In the genomic region with DNA sequence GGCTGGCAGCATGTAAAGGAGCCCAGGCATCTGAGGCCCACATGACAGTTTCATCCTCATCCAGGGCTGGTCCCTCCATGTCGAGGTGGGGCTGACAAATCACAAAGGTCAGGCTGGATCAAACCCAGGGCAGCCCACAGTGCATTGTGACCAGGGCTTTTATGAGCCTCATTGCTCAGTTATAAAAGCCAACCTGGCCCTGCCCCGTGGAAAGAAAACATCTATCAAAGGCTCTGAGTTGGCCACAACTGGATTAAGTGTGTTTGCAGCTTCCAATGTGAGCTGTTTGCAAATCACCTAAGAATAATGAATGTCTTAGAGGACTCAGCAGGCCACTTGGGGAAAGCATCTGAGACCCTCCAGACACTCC, we compare ENCODE assay signal across 1 cellular context.
TF ChIP-seq lines count a peak whose summit lies in the region.

No MANE protein-coding gene starts in this region.

TF ChIP-seq in A549, 52 proteins besides CTCF, POLR2A, EP300 and RAD21 (continued from another document):
- no peak for TF ChIP-seq RNF2 (IDR thresholded peaks at IDR 0.05; ENCODE audit: borderline replicate concordance, low read depth)
- TF ChIP-seq CBX8 (IDR thresholded peaks at IDR 0.05), result no peak
- TF ChIP-seq, protein P1, sequence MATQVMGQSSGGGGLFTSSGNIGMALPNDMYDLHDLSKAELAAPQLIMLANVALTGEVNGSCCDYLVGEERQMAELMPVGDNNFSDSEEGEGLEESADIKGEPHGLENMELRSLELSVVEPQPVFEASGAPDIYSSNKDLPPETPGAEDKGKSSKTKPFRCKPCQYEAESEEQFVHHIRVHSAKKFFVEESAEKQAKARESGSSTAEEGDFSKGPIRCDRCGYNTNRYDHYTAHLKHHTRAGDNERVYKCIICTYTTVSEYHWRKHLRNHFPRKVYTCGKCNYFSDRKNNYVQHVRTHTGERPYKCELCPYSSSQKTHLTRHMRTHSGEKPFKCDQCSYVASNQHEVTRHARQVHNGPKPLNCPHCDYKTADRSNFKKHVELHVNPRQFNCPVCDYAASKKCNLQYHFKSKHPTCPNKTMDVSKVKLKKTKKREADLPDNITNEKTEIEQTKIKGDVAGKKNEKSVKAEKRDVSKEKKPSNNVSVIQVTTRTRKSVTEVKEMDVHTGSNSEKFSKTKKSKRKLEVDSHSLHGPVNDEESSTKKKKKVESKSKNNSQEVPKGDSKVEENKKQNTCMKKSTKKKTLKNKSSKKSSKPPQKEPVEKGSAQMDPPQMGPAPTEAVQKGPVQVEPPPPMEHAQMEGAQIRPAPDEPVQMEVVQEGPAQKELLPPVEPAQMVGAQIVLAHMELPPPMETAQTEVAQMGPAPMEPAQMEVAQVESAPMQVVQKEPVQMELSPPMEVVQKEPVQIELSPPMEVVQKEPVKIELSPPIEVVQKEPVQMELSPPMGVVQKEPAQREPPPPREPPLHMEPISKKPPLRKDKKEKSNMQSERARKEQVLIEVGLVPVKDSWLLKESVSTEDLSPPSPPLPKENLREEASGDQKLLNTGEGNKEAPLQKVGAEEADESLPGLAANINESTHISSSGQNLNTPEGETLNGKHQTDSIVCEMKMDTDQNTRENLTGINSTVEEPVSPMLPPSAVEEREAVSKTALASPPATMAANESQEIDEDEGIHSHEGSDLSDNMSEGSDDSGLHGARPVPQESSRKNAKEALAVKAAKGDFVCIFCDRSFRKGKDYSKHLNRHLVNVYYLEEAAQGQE (IDR thresholded peaks at IDR 0.05), result no peak
- TF ChIP-seq ZSCAN20 (CRISPR knock-in tag; IDR thresholded peaks at IDR 0.05), result no peak
- TF ChIP-seq, protein P2, sequence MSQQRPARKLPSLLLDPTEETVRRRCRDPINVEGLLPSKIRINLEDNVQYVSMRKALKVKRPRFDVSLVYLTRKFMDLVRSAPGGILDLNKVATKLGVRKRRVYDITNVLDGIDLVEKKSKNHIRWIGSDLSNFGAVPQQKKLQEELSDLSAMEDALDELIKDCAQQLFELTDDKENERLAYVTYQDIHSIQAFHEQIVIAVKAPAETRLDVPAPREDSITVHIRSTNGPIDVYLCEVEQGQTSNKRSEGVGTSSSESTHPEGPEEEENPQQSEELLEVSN (IDR thresholded peaks at IDR 0.05; ENCODE audit: borderline replicate concordance, low read depth), result no peak
- TF ChIP-seq POLR2AphosphoS2 (conservative IDR thresholded peaks at IDR 0.05; ENCODE audit: low read length), result no peak
- TF ChIP-seq PHF8 (IDR thresholded peaks at IDR 0.05; ENCODE audit: borderline replicate concordance, low read depth), result no peak
- TF ChIP-seq CBX2 (IDR thresholded peaks at IDR 0.05; ENCODE audit: borderline replicate concordance, low read depth), result no peak
- TF ChIP-seq ZC3H11A (IDR thresholded peaks at IDR 0.05), result no peak
- TF ChIP-seq JUNB (IDR thresholded peaks at IDR 0.05), result no peak
TF ChIP-seq in A549: peak in this region for 0.
